ENCODE assay signal across 10 cellular contexts in the genomic region with DNA sequence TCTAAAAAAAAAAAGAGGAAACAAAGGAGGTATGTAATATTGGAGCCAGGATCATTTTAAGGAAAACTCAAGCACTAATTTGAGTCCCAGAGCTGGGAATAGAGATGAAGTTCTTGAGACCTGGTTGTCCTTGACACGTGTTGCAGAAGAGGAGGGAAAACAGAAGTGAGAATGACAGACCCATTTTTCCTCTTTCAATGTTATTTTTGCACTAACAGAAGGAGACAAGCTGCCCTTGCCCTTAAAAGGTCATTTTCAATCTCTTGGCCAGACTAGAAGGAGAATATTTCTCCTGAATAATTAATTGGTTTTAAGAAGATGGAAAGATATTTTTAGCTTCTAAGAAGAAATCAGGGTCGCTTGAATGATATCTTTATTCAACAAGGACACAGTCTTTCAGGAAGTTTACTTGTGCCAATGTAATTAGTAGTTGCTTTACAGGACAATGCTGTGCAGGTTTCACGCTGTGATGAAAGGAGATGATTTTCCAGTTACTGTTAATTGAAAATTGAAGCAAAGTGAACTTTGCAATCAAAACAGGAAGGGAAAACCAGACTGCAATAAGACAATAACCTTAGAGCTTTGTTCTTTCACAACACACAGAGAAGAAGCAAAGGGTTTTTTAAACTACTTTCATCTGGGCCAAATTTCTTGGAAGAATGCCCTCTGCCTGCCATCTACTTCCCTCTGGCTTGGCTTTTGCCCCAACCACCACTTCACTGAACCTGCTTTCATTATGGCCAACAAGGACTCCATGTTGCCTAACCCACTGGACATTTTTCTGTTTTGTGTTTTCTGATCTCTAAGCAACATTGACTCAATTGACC. TPM values are rescaled to one million over a fixed set of nuclear protein-coding genes. Genes with fewer than 3 reads are reported as not detected.
DNase-seq lines count a peak whose midpoint lies in the region; ATAC-seq and TF ChIP-seq lines count a peak whose summit lies in the region.
"Had no signal": no experiment of that assay in that cellular context is flagged by ENCODE, and none has a peak within 500 bp of the region (broad histone marks: within the 10 kb centered on the region; RNA-seq: fewer than 3 reads in every experiment).

No MANE protein-coding gene starts in this region.

- no peaks in the 10 kb centered on the region for H3K79me2 ChIP-seq in SU-DHL-6 (ENCODE audit: insufficient read depth, low read length)

- POLR2A ChIA-PET in activated CD4-positive, alpha-beta T cell treated with anti-CD3 and anti-CD28 coated beads for 36 hours (lab: Charles Lee), result no interaction called here

- intact Hi-C loops in left cardiac atrium (cut with DNase I), result no loop called here
- intact Hi-C loops in activated CD4-positive, alpha-beta T cell treated with anti-CD3 and anti-CD28 coated beads for 36 hours (cut with DNase I, micrococcal nuclease), result no loop called here

- H3K27ac ChIP-seq in SU-DHL-6 (ENCODE audit: low read depth, low read length), result peak overlapping the region; percentile 67

- peak; percentile 52 for DNase-seq in NCI-H748 (lab: John Stamatoyannopoulos, UW; ENCODE audit: unreplicated experiment)
- no peak for DNase-seq in NCI-H748 treated with DMSO at 0.1 percent for 48 hours (lab: John Stamatoyannopoulos, UW)
- no peak for DNase-seq in left cardiac atrium
- peak; percentile 78 for DNase-seq in stromal cell of bone marrow (ENCODE audit: low read depth)
- no peak for DNase-seq in immature natural killer cell
- DNase-seq in effector memory CD8-positive, alpha-beta T cell, result no peak
- no peak for DNase-seq in activated CD4-positive, alpha-beta T cell treated with anti-CD3 and anti-CD28 coated beads for 36 hours
- DNase-seq: NCI-H2171 treated with DMSO at 0.1 percent for 48 hours; stimulated activated CD8-positive, alpha-beta memory T cell treated with anti-CD3 and anti-CD28 coated beads, Interleukin-4, amount 100 ng/mL, for 48 hours had no signal

- H3K4me1 Mint-ChIP-seq in immature natural killer cell, result peaks cover 0 to 3% of the 10 kb centered on the region in 2 donors
- no peaks in the 10 kb centered on the region for H3K4me1 Mint-ChIP-seq in effector memory CD8-positive, alpha-beta T cell (ENCODE audit: low read depth in 2 of 2)
- H3K4me1 Mint-ChIP-seq in activated CD4-positive, alpha-beta T cell treated with anti-CD3 and anti-CD28 coated beads for 36 hours, result peaks cover 43% of the 10 kb centered on the region

- CTCF ChIA-PET in activated CD4-positive, alpha-beta T cell treated with anti-CD3 and anti-CD28 coated beads for 36 hours (lab: Charles Lee), result interaction anchor here (1.1 kb wide), 1 partner anchor 46 kb away, joined by 4 read pairs; no protein-coding TSS in a partner anchor

- peak overlapping the region; percentile 8 for H2AFZ ChIP-seq in SU-DHL-6 (ENCODE audit: low read depth, low read length, severe bottlenecking)

- no peaks in the 10 kb centered on the region for H4K20me1 ChIP-seq in SU-DHL-6 (ENCODE audit: low read depth, low read length)

- peak; percentile 50 to 57 for ATAC-seq in left cardiac atrium
- ATAC-seq in effector memory CD8-positive, alpha-beta T cell (replicated peaks), result no peak
- no peak for ATAC-seq in activated CD4-positive, alpha-beta T cell treated with anti-CD3 and anti-CD28 coated beads for 36 hours

- H3K9ac ChIP-seq in SU-DHL-6 (ENCODE audit: low read length), result peak overlapping the region; percentile 1; the same call in 1 of the 2 replicates

- H3K36me3 ChIP-seq in SU-DHL-6 (ENCODE audit: low read length), result no peaks in the 10 kb centered on the region

- no peaks in the 10 kb centered on the region for H3K27me3 ChIP-seq in SU-DHL-6 (ENCODE audit: low read length)

- H3K9me2 ChIP-seq in SU-DHL-6 (replicated peaks; ENCODE audit: insufficient read depth, low read length), result no peaks in the 10 kb centered on the region

- H3K4me2 ChIP-seq in SU-DHL-6 (ENCODE audit: low read depth, low read length, poor library complexity, severe bottlenecking), result peak overlapping the region; percentile 5

- no peak overlapping the region for H3K4me3 Mint-ChIP-seq in immature natural killer cell
- H3K4me3 Mint-ChIP-seq in effector memory CD8-positive, alpha-beta T cell, result no peak overlapping the region
- H3K4me3 Mint-ChIP-seq in activated CD4-positive, alpha-beta T cell treated with anti-CD3 and anti-CD28 coated beads for 36 hours, result no peak overlapping the region

- no peaks in the 10 kb centered on the region for H3K36me3 Mint-ChIP-seq in immature natural killer cell
- no peaks in the 10 kb centered on the region for H3K36me3 Mint-ChIP-seq in effector memory CD8-positive, alpha-beta T cell (ENCODE audit: insufficient read depth)
- peaks cover 3% of the 10 kb centered on the region for H3K36me3 Mint-ChIP-seq in activated CD4-positive, alpha-beta T cell treated with anti-CD3 and anti-CD28 coated beads for 36 hours (ENCODE audit: low read depth)

- peaks cover 43% of the 10 kb centered on the region for H3F3A ChIP-seq in SU-DHL-6 (ENCODE audit: insufficient read depth)

- no peaks in the 10 kb centered on the region for H3K9me3 ChIP-seq in SU-DHL-6 (ENCODE audit: insufficient read depth, low read length)

- H3K9me3 Mint-ChIP-seq in immature natural killer cell, result no peaks in the 10 kb centered on the region
- no peaks in the 10 kb centered on the region for H3K9me3 Mint-ChIP-seq in effector memory CD8-positive, alpha-beta T cell
- H3K9me3 Mint-ChIP-seq in activated CD4-positive, alpha-beta T cell treated with anti-CD3 and anti-CD28 coated beads for 36 hours (ENCODE audit: low read depth), result peaks cover 12% of the 10 kb centered on the region

- no peak overlapping the region for H3K4me3 ChIP-seq in SU-DHL-6 (ENCODE audit: insufficient read depth, low read length, poor library complexity, severe bottlenecking)

- TF ChIP-seq CTCF in SU-DHL-6 (IDR thresholded peaks at IDR 0.05; ENCODE audit: insufficient read depth, low read length, poor library complexity, severe bottlenecking), result no peak

- no peak overlapping the region for H3K27ac Mint-ChIP-seq in immature natural killer cell
- H3K27ac Mint-ChIP-seq in effector memory CD8-positive, alpha-beta T cell, result no peak overlapping the region
- H3K27ac Mint-ChIP-seq in activated CD4-positive, alpha-beta T cell treated with anti-CD3 and anti-CD28 coated beads for 36 hours, result no peak overlapping the region

- H3K27me3 Mint-ChIP-seq in immature natural killer cell (ENCODE audit: low read depth in 3 of 3), result peaks cover 0 to 2% (median 0%) of the 10 kb centered on the region in 3 donors
- H3K27me3 Mint-ChIP-seq in effector memory CD8-positive, alpha-beta T cell, result peaks cover 8 to 9% of the 10 kb centered on the region in 2 donors
- no peaks in the 10 kb centered on the region for H3K27me3 Mint-ChIP-seq in activated CD4-positive, alpha-beta T cell treated with anti-CD3 and anti-CD28 coated beads for 36 hours

RNA-seq across cellular contexts. Expression of gene GPCPD1, which starts 31.6 kb away (rescaled TPM):
- 10 to 100 TPM; 22.6 to 39.0 TPM for total RNA-seq in left cardiac atrium
- polyA plus RNA-seq in immature natural killer cell, result 10 to 100 TPM; 22.5 to 32.6 (median 24.1) TPM
- 10 to 100 TPM; 18.5 to 26.0 TPM for total RNA-seq in activated CD4-positive, alpha-beta T cell treated with anti-CD3 and anti-CD28 coated beads for 36 hours

Comparison
In these comparisons a context has a peak if more than half of its experiments do, and no peak if none do; other contexts are left out.
1. DNase-seq: peak in NCI-H748 (single experiment) and stromal cell of bone marrow (single experiment); none in NCI-H748 treated with DMSO at 0.1 percent for 48 hours (single experiment), left cardiac atrium (single experiment), immature natural killer cell (0 of 3), effector memory CD8-positive, alpha-beta T cell (0 of 3) and activated CD4-positive, alpha-beta T cell treated with anti-CD3 and anti-CD28 coated beads for 36 hours (single experiment).
2. ATAC-seq: peak in left cardiac atrium (2 of 2); none in effector memory CD8-positive, alpha-beta T cell (single experiment) and activated CD4-positive, alpha-beta T cell treated with anti-CD3 and anti-CD28 coated beads for 36 hours (single experiment).